ENCODE assay signal across 1 cellular context in genomic region chr9:90021216-90021906, GRCh38.
TF ChIP-seq lines count a peak whose summit lies in the region.

No MANE protein-coding gene starts in this region.

TF ChIP-seq in H1, 55 proteins besides CTCF, POLR2A, EP300 and RAD21:
- TF ChIP-seq KDM1A (IDR thresholded peaks at IDR 0.05; ENCODE audit: borderline replicate concordance, low read length) = no peak
- no peak for TF ChIP-seq PHF8 (conservative IDR thresholded peaks at IDR 0.05; ENCODE audit: low read depth, low read length)
- TF ChIP-seq TAF7 (optimal IDR thresholded peaks at IDR 0.05; ENCODE audit: borderline replicate concordance, low read depth, low read length) = no peak
- no peak for TF ChIP-seq TAF1 (IDR thresholded peaks at IDR 0.05; ENCODE audit: low read depth, low read length)
- TF ChIP-seq RBBP5 (IDR thresholded peaks at IDR 0.05; ENCODE audit: borderline replicate concordance, low read depth, low read length) = no peak
- no peak for TF ChIP-seq BACH1 (IDR thresholded peaks at IDR 0.05; ENCODE audit: low read length)
- no peak for TF ChIP-seq SIN3A (conservative IDR thresholded peaks at IDR 0.05 in 1 of 2, IDR thresholded peaks at IDR 0.05 in 1 of 2; ENCODE audit: low read depth in 1 of 2, low read length in 2 of 2)
- TF ChIP-seq SIX5 (IDR thresholded peaks at IDR 0.05; ENCODE audit: low read depth, low read length) = no peak
- no peak for TF ChIP-seq YY1 (IDR thresholded peaks at IDR 0.05; ENCODE audit: low read depth, low read length)
- TF ChIP-seq BRCA1 (IDR thresholded peaks at IDR 0.05; ENCODE audit: low read depth, low read length) = no peak
- no peak for TF ChIP-seq RFX5 (IDR thresholded peaks at IDR 0.05; ENCODE audit: borderline replicate concordance, low read depth, low read length)
- TF ChIP-seq CHD7 (IDR thresholded peaks at IDR 0.05; ENCODE audit: insufficient replicate concordance, low read length) = no peak
- no peak for TF ChIP-seq E2F6 (IDR thresholded peaks at IDR 0.05)
- no peak for TF ChIP-seq NANOG (IDR thresholded peaks at IDR 0.05; ENCODE audit: insufficient read depth, low read depth, low read length, poor library complexity, severe bottlenecking)
- TF ChIP-seq KDM5A (IDR thresholded peaks at IDR 0.05; ENCODE audit: low read length) = no peak
- no peak for TF ChIP-seq SP2 (IDR thresholded peaks at IDR 0.05; ENCODE audit: low read length)
- no peak for TF ChIP-seq TCF12 (IDR thresholded peaks at IDR 0.05; ENCODE audit: low read depth, low read length)
- no peak for TF ChIP-seq EZH2 (IDR thresholded peaks at IDR 0.05; ENCODE audit: low read depth, low read length, severe bottlenecking)
- no peak for TF ChIP-seq ATF2 (IDR thresholded peaks at IDR 0.05; ENCODE audit: low read length)
- TF ChIP-seq ZNF274 (IDR thresholded peaks at IDR 0.05; ENCODE audit: borderline replicate concordance, extremely low read depth, low read length) = no peak
